In genomic region chr22:50326225-50326958, GRCh38 we compare ENCODE assay signal across 8 cellular contexts. TPM values are rescaled to one million over a fixed set of nuclear protein-coding genes. Genes with fewer than 3 reads are reported as not detected.
DNase-seq lines count a peak whose midpoint lies in the region; ATAC-seq and TF ChIP-seq lines count a peak whose summit lies in the region.

No MANE protein-coding gene starts in this region.

- DNase-seq in AG04449 (ENCODE audit: low read depth, low spot score), result no peak
- no peak for DNase-seq in HFFc6
- no peak for DNase-seq in body of pancreas
- no peak for DNase-seq in mesothelial cell of epicardium (ENCODE audit: low spot score in 2 of 2, unreplicated experiment in 2 of 2)
- no peak for DNase-seq in cortex of kidney (lab: John Stamatoyannopoulos, UW)
- no peak for DNase-seq in NCI-H446 (lab: John Stamatoyannopoulos, UW)
- no peak for DNase-seq in T1000 (lab: John Stamatoyannopoulos, UW)

- H3K36me3 ChIP-seq in body of pancreas (replicated peaks in 1 of 2; ENCODE audit: insufficient read depth in 1 of 2, low read depth in 2 of 2), result no peaks in the 10 kb centered on the region

- H3K4me3 ChIP-seq in AG04449 (ENCODE audit: low read depth, low read length), result peak overlapping the region; percentile 65
- peak overlapping the region in 1 of 2 donors; percentile 69 for H3K4me3 ChIP-seq in body of pancreas

- H3K27ac Mint-ChIP-seq in HFFc6 (peak overlapping the region; percentile 50; the same call in 1 of the 2 replicates), mesothelial cell of epicardium (peak overlapping the region; percentile 64)

- H3K4me3 Mint-ChIP-seq in HFFc6, result peak overlapping the region; percentile 91
- peak overlapping the region; percentile 89 for H3K4me3 Mint-ChIP-seq in mesothelial cell of epicardium

- CTCF ChIA-PET in AG04449 (lab: Yijun Ruan, JAX), result interaction anchor here (0.6 to 7.1 kb wide), 24 partner anchors 8 to 87 kb away, joined by 3 to 81 read pairs (median 4); partner anchors contain the start of genes HDAC10 and MAPK12

- H3K4me1 ChIP-seq in body of pancreas, result peaks cover 21% of the 10 kb centered on the region

- intact Hi-C loops in body of pancreas (cut with DNase I), result no loop called here

- H3K9me3 Mint-ChIP-seq in HFFc6 (no peaks in the 10 kb centered on the region), mesothelial cell of epicardium (no peaks in the 10 kb centered on the region)

- H3K9me3 ChIP-seq in body of pancreas, result no peaks in the 10 kb centered on the region

- H3K36me3 Mint-ChIP-seq in HFFc6 (ENCODE audit: low read depth), result peaks cover 4% of the 10 kb centered on the region; the same call in 1 of the 2 replicates
- no peaks in the 10 kb centered on the region for H3K36me3 Mint-ChIP-seq in mesothelial cell of epicardium

- TF ChIP-seq POLR2A in body of pancreas (IDR thresholded peaks at IDR 0.05), result no peak

- POLR2A ChIA-PET in AG04449 (lab: Yijun Ruan, JAX), result interaction anchor here (0.8 to 1.2 kb wide), 3 partner anchors 17 to 82 kb away, joined by 3 to 5 read pairs (median 3); partner anchors contain the start of genes HDAC10 and TUBGCP6

- ATAC-seq in body of pancreas (no peak), HG02678 (IDR thresholded peaks at IDR 0.05; ENCODE audit: unreplicated experiment) (no peak)

- H3K27me3 ChIP-seq in body of pancreas, result no peaks in the 10 kb centered on the region

- H3K27me3 Mint-ChIP-seq in HFFc6 (ENCODE audit: insufficient read depth), result no peaks in the 10 kb centered on the region
- no peaks in the 10 kb centered on the region for H3K27me3 Mint-ChIP-seq in mesothelial cell of epicardium (ENCODE audit: low read depth)

- peaks cover 30% of the 10 kb centered on the region for H3K4me1 Mint-ChIP-seq in HFFc6 (ENCODE audit: low read depth)
- H3K4me1 Mint-ChIP-seq in mesothelial cell of epicardium, result peaks cover 11% of the 10 kb centered on the region

- H3K27ac ChIP-seq in body of pancreas, result peak overlapping the region in 3 of 4 donors; percentile 3 to 94 (median 92)

- TF ChIP-seq CTCF in AG04449 (IDR thresholded peaks at IDR 0.05; ENCODE audit: insufficient read depth, low read length, missing control alignments) (no peak), HFFc6 (IDR thresholded peaks at IDR 0.05) (no peak), body of pancreas (IDR thresholded peaks at IDR 0.05) (no peak), mesothelial cell of epicardium (IDR thresholded peaks at IDR 0.05; ENCODE audit: unreplicated experiment) (no peak)

- WGBS in body of pancreas, 2 donors, result 18 to 43% methylated on average over 15 to 42 of the region's 57 CpGs

RNA-seq across cellular contexts. Expression of gene DENND6B, which starts 0.4 kb away (rescaled TPM):
- 1 to 10 TPM; 1.4 to 2.5 (median 1.9) TPM for total RNA-seq in HFFc6 (2021; fragmentation: NEBNext Ultra II Directional; extraction: Animal tissue kit (Norgen Biotek cat#: 25700))
- 1 to 10 TPM; 3.4 to 7.3 TPM for total RNA-seq in body of pancreas
- total RNA-seq in mesothelial cell of epicardium, result 19.0 to 20.7 TPM (median 19.2 TPM) in 3 replicates

RNA-seq across cellular contexts. Expression of gene PPP6R2, which starts 16.7 kb away (rescaled TPM):
- 10 to 100 TPM; 41.9 to 47.0 (median 43.6) TPM for total RNA-seq in HFFc6 (2021; fragmentation: NEBNext Ultra II Directional; extraction: Animal tissue kit (Norgen Biotek cat#: 25700))
- 10 to 100 TPM; 48.8 to 53.4 TPM for total RNA-seq in body of pancreas
- total RNA-seq in mesothelial cell of epicardium, result 79.4 to 83.7 TPM (median 80.1 TPM) in 3 replicates

RNA-seq across cellular contexts. Expression of gene PLXNB2, which starts 18.9 kb away (rescaled TPM):
- 100 to 1,000 TPM; 280 to 370 (median 291) TPM for total RNA-seq in HFFc6 (2021; fragmentation: NEBNext Ultra II Directional; extraction: Animal tissue kit (Norgen Biotek cat#: 25700))
- total RNA-seq in body of pancreas (100 to 1,000 TPM; 113 to 140 TPM), mesothelial cell of epicardium (467 to 493 TPM (median 468 TPM) in 3 replicates)

RNA-seq across cellular contexts. Expression of gene MAPK11, which starts 56.2 kb away (rescaled TPM):
- 10 to 100 TPM in 1 of 6 experiments, 1 to 10 TPM in 5; 6.0 to 10.2 (median 7.8) TPM for total RNA-seq in HFFc6 (2021; fragmentation: NEBNext Ultra II Directional; extraction: Animal tissue kit (Norgen Biotek cat#: 25700))
- total RNA-seq in body of pancreas (1 to 10 TPM; 3.0 to 3.6 TPM), mesothelial cell of epicardium (5.9 to 8.4 TPM (median 8.3 TPM) in 3 replicates)
